1 cellular context compared by ENCODE assay signal in genomic region chr22:25098445-25099081, GRCh38.
TF ChIP-seq lines count a peak whose summit lies in the region.

No MANE protein-coding gene starts in this region.

TF ChIP-seq in HEK293, 187 proteins besides CTCF, POLR2A, EP300 and RAD21 (continued from another document):
- TF ChIP-seq, protein P1, sequence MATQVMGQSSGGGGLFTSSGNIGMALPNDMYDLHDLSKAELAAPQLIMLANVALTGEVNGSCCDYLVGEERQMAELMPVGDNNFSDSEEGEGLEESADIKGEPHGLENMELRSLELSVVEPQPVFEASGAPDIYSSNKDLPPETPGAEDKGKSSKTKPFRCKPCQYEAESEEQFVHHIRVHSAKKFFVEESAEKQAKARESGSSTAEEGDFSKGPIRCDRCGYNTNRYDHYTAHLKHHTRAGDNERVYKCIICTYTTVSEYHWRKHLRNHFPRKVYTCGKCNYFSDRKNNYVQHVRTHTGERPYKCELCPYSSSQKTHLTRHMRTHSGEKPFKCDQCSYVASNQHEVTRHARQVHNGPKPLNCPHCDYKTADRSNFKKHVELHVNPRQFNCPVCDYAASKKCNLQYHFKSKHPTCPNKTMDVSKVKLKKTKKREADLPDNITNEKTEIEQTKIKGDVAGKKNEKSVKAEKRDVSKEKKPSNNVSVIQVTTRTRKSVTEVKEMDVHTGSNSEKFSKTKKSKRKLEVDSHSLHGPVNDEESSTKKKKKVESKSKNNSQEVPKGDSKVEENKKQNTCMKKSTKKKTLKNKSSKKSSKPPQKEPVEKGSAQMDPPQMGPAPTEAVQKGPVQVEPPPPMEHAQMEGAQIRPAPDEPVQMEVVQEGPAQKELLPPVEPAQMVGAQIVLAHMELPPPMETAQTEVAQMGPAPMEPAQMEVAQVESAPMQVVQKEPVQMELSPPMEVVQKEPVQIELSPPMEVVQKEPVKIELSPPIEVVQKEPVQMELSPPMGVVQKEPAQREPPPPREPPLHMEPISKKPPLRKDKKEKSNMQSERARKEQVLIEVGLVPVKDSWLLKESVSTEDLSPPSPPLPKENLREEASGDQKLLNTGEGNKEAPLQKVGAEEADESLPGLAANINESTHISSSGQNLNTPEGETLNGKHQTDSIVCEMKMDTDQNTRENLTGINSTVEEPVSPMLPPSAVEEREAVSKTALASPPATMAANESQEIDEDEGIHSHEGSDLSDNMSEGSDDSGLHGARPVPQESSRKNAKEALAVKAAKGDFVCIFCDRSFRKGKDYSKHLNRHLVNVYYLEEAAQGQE (tag by site-specific recombination; IDR thresholded peaks at IDR 0.05): no peak
- TF ChIP-seq ZBTB26 (tag by site-specific recombination; optimal IDR thresholded peaks at IDR 0.05): no peak
- TF ChIP-seq RBAK (tag by site-specific recombination; IDR thresholded peaks at IDR 0.05): no peak
- TF ChIP-seq GLIS2 (tag by site-specific recombination; IDR thresholded peaks at IDR 0.05): no peak
TF ChIP-seq in HEK293: peak in this region for 3.
